8 cellular contexts compared by ENCODE assay signal in the genomic region with DNA sequence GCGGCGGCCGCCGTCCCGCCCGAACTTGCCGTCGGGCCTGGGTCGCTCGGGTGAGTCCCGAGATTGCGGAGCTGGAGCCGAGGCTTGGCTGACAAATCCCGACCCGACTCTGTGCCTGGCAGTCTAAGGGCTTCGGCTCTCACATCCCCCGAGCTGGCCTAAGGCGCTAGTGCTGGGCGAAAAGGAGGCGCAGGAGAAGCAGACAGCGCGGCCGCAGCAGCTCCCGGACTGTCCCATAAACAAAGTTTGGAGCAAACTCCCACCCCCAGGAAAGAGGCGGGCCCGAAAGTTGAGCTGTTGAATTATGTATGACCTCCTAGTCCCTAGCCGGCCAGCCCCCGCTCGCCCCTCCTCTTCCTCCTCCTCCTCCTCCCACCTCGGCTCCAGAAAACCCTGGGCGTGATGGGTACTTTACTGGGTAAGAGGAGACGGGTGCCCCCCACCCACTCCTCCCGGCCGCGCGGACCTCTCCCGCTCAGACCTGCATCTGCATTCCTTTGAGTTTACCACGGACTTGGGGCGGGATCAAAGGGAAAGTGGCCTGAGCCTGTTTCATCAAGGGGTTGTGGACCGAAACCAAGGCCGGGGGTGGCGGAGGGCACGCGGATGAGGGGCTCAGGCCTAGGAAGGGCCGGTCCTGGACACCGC. TPM values are rescaled to one million over a fixed set of nuclear protein-coding genes. Genes with fewer than 3 reads are reported as not detected.
DNase-seq lines count a peak whose midpoint lies in the region; ATAC-seq and TF ChIP-seq lines count a peak whose summit lies in the region.

A gene (minus strand): TSS at position 230 of the 648 bp plus-strand sequence. CDS start 719 bp downstream, outside the sequence.

- H3K9me3 ChIP-seq in BE2C (no peaks in the 10 kb centered on the region; the same call in 1 of the 2 replicates), NT2/D1 (ENCODE audit: insufficient read depth, low read length) (no peaks in the 10 kb centered on the region), adrenal gland (replicated peaks in 1 of 3) (no peaks in the 10 kb centered on the region), Karpas-422 (ENCODE audit: low read length) (no peaks in the 10 kb centered on the region)

- no peak within 1 kb of the TSS for H3K4me2 ChIP-seq in Karpas-422 (ENCODE audit: low read depth, low read length, poor library complexity, severe bottlenecking)

- no peaks in the 10 kb centered on the region for H3K4me1 ChIP-seq in BE2C
- no peaks in the 10 kb centered on the region for H3K4me1 ChIP-seq in NT2/D1 (ENCODE audit: insufficient read depth, insufficient read length)
- peaks cover 13 to 44% of the 10 kb centered on the region in 2 donors for H3K4me1 ChIP-seq in adrenal gland (replicated peaks in 1 of 2)
- no peaks in the 10 kb centered on the region for H3K4me1 ChIP-seq in Karpas-422 (ENCODE audit: low read length)

- TF ChIP-seq CTCF in BE2C (IDR thresholded peaks at IDR 0.05; ENCODE audit: low read depth, low read length) (no peak), adrenal gland (IDR thresholded peaks at IDR 0.05) (peak in 1 of 6 experiments; percentile 13)

- DNase-seq in BE2C = peak; percentile 47
- DNase-seq in NT2/D1 (ENCODE audit: low read depth, low spot score) = peak; percentile 83
- DNase-seq in adrenal gland = peak; percentile 91 to 97 (median 95)
- peak; percentile 95 for DNase-seq in Right ventricle myocardium inferior (ENCODE audit: missing footprints)
- DNase-seq in nucleus accumbens (lab: John Stamatoyannopoulos, UW) = peak; percentile 14 to 88 (median 72)
- DNase-seq in Karpas-422 = no peak

- H3K27ac ChIP-seq in adrenal gland = peak within 1 kb of the TSS; percentile 84 to 98 (median 90)
- no peak within 1 kb of the TSS for H3K27ac ChIP-seq in Karpas-422 (ENCODE audit: low read length)

- H3K9me2 ChIP-seq in Karpas-422 (replicated peaks; ENCODE audit: insufficient read depth, low read length) = no peaks in the 10 kb centered on the region

- H3K79me2 ChIP-seq in Karpas-422 (ENCODE audit: low read length) = no peaks in the 10 kb centered on the region

- peak within 1 kb of the TSS; percentile 93 for H3K9ac ChIP-seq in NT2/D1 (ENCODE audit: insufficient read length, low read depth)
- no peak within 1 kb of the TSS for H3K9ac ChIP-seq in Karpas-422 (ENCODE audit: low read length)

- no peaks in the 10 kb centered on the region for H3K36me3 ChIP-seq in BE2C
- H3K36me3 ChIP-seq in NT2/D1 (ENCODE audit: insufficient read depth, insufficient read length, low read length) = peaks cover 26% of the 10 kb centered on the region
- H3K36me3 ChIP-seq in adrenal gland (replicated peaks in 1 of 2) = no peaks in the 10 kb centered on the region
- H3K36me3 ChIP-seq in Karpas-422 (ENCODE audit: insufficient read depth, low read length) = no peaks in the 10 kb centered on the region

- intact Hi-C loops in adrenal gland (cut with DNase I) (loop anchor here in 1 of 2 donors (10.0 kb wide), 1 partner anchor 63 kb away; no protein-coding TSS in a partner anchor), Right ventricle myocardium inferior (cut with DNase I) (loop anchor here (1.0 to 5.0 kb wide), 4 partner anchors 71 to 155 kb away; a partner anchor contains a TSS)

- no peak within 1 kb of the TSS for H2AFZ ChIP-seq in Karpas-422 (ENCODE audit: low read length)

- WGBS in adrenal gland, 4 donors = 0 to 1% (median 0%) methylated on average over 22 to 46 of the region's 46 CpGs

- no peaks in the 10 kb centered on the region for H4K20me1 ChIP-seq in Karpas-422 (ENCODE audit: insufficient read depth, low read depth, low read length)

- ATAC-seq in GM18907 (IDR thresholded peaks at IDR 0.05; ENCODE audit: unreplicated experiment) = peak; percentile 83
- peak; percentile 58 for ATAC-seq in HG03064 (IDR thresholded peaks at IDR 0.05; ENCODE audit: low read depth, unreplicated experiment)
- peak; percentile 93 for ATAC-seq in Right ventricle myocardium inferior

- H3K27me3 ChIP-seq in BE2C (peaks cover 10% of the 10 kb centered on the region), NT2/D1 (ENCODE audit: insufficient read depth, insufficient read length) (peaks cover 3% of the 10 kb centered on the region), adrenal gland (no peaks in the 10 kb centered on the region), Karpas-422 (ENCODE audit: low read length) (no peaks in the 10 kb centered on the region)

- peak within 1 kb of the TSS; percentile 68 for H3K4me3 ChIP-seq in BE2C (ENCODE audit: low read depth, low read length)
- peak within 1 kb of the TSS; percentile 85 for H3K4me3 ChIP-seq in NT2/D1 (ENCODE audit: insufficient read length, low read depth)
- H3K4me3 ChIP-seq in adrenal gland = peak within 1 kb of the TSS; percentile 31 to 85 (median 61)
- no peak within 1 kb of the TSS for H3K4me3 ChIP-seq in Karpas-422 (ENCODE audit: low read length)

- peak; percentile 58 to 98 for TF ChIP-seq POLR2A in adrenal gland (IDR thresholded peaks at IDR 0.05)

RNA-seq across cellular contexts. Expression of the gene that starts here (rescaled TPM):
- polyA plus RNA-seq in BE2C (2012; ENCODE audit: insufficient read depth, insufficient read length, low read depth) = 1.7 TPM
- total RNA-seq in adrenal gland (10 to 100 TPM; 26.7 to 56.2 (median 41.6) TPM), Right ventricle myocardium inferior (42.6 TPM)
- polyA plus RNA-seq in adrenal gland = 10 to 100 TPM; 11.9 to 33.0 (median 17.2) TPM
- total RNA-seq in Karpas-422 (2014; rRNA removed; shearing (Covaris generic); ENCODE audit: low replicate concordance) = 0.11 TPM in 1 of 2 replicates, not detected in the other

Comparison
In these comparisons a context has a peak if more than half of its experiments do, and no peak if none do; other contexts are left out.
1. RNA of the gene that starts here (total RNA-seq): 42.6 TPM in Right ventricle myocardium inferior (single experiment) and 26.7 to 56.2 TPM in adrenal gland; 0.11 TPM in Karpas-422; every median in the first group is over 10 times any median in the second.
2. Peak in every context shown above with its lines, with median percentiles within 50 percentile points of each other: ATAC-seq.